ENCODE assay signal across 25 cellular contexts in genomic region chr4:48958582-48958981, GRCh38. TPM values are rescaled to one million over a fixed set of nuclear protein-coding genes. Genes with fewer than 3 reads are reported as not detected.
"Had no signal": no experiment of that assay in that cellular context is flagged by ENCODE, and none has a peak within 500 bp of the region (broad histone marks: within the 10 kb centered on the region; RNA-seq: fewer than 3 reads in every experiment).

No MANE protein-coding gene starts in this region.

- DNase-seq: colonic mucosa; dermis blood vessel endothelial cell; gastrocnemius medialis; heart right ventricle; hypothalamus; kidney glomerular epithelial cell; mammary epithelial cell; natural killer cell; nucleus accumbens; ovary; small intestine; stimulated activated CD4-positive, alpha-beta T cell treated with anti-CD3 and anti-CD28 coated beads, Interleukin-12 subunit alpha, Interleukin-12 subunit beta, amount 100 ng/mL, for 4 hours; stimulated activated naive CD4-positive, alpha-beta T cell; stomach; substantia nigra; transverse colon had no signal

- H3K4me3 ChIP-seq: colonic mucosa, gastrocnemius medialis, heart right ventricle, ovary, right atrium auricular region, stomach, thoracic aorta, transverse colon had no signal

- H3K27ac ChIP-seq: colonic mucosa, gastrocnemius medialis, heart right ventricle, ovary, right atrium auricular region, stomach, thoracic aorta, transverse colon had no signal

- H3K27me3 ChIP-seq: colonic mucosa, gastrocnemius medialis, heart right ventricle, ovary, right atrium auricular region, stomach, transverse colon had no signal

- FAIRE-seq: islet of Langerhans, small intestine had no signal

- H3K9me3 ChIP-seq: colonic mucosa, gastrocnemius medialis, heart right ventricle, ovary, right atrium auricular region, stomach, thoracic aorta, transverse colon had no signal

- H3K4me1 ChIP-seq: colonic mucosa, gastrocnemius medialis, heart right ventricle, right atrium auricular region had no signal

- H3K36me3 ChIP-seq: colonic mucosa, gastrocnemius medialis, heart right ventricle, ovary, right atrium auricular region, stomach, thoracic aorta, transverse colon had no signal

- ATAC-seq: gastrocnemius medialis, heart right ventricle, left lobe of liver, natural killer cell had no signal

RNA-seq across cellular contexts. Expression of gene CWH43, which starts 27.5 kb away (rescaled TPM):
- total RNA-seq: dermis blood vessel endothelial cell, fibroblast of lung, heart right ventricle, left lobe of liver, mucosa of gallbladder, myocyte, natural killer cell, neural crest cell, posterior vena cava, right atrium auricular region, thoracic aorta had no signal
